In genomic region chr5:74947961-74948613, GRCh38 we compare ENCODE assay signal across 12 cellular contexts.
DNase-seq lines count a peak whose midpoint lies in the region; ATAC-seq and TF ChIP-seq lines count a peak whose summit lies in the region.
"Had no signal": no experiment of that assay in that cellular context is flagged by ENCODE, and none has a peak within 500 bp of the region (broad histone marks: within the 10 kb centered on the region; RNA-seq: fewer than 3 reads in every experiment).

No MANE protein-coding gene starts in this region.

- 60 to 66% methylated on average over 5 to 8 of the region's 8 CpGs for WGBS in thyroid gland, 2 donors

- TF ChIP-seq POLR2A in thyroid gland (IDR thresholded peaks at IDR 0.05): no peak

- H3K36me3 Mint-ChIP-seq in mesothelial cell of epicardium: no peaks in the 10 kb centered on the region
- no peaks in the 10 kb centered on the region for H3K36me3 Mint-ChIP-seq in activated T-cell treated with anti-CD3 and anti-CD28 coated beads, Interleukin-2, amount 50 U/mL, for 72 hours (ENCODE audit: insufficient read depth in 2 of 2)
- H3K36me3 Mint-ChIP-seq: activated naive CD4-positive, alpha-beta T cell treated with anti-CD3 and anti-CD28 coated beads, Interleukin-2, amount 50 U/mL, for 24 hours had no signal

- H3K4me3 ChIP-seq in AG04450 (ENCODE audit: low read depth, low read length) (no peak overlapping the region), NT2/D1 (ENCODE audit: insufficient read length, low read depth) (no peak overlapping the region), fibroblast of mammary gland (ENCODE audit: control insufficient read depth, low read depth, low read length) (no peak overlapping the region), thyroid gland (replicated peaks in 1 of 3) (no peak overlapping the region)
- H3K4me3 ChIP-seq: heart left ventricle had no signal

- H3K9me3 ChIP-seq in AG04450 (ENCODE audit: control insufficient read depth, insufficient read depth, low read length): no peaks in the 10 kb centered on the region
- no peaks in the 10 kb centered on the region for H3K9me3 ChIP-seq in NT2/D1 (ENCODE audit: insufficient read depth, low read length)
- no peaks in the 10 kb centered on the region for H3K9me3 ChIP-seq in thyroid gland
- H3K9me3 ChIP-seq: heart left ventricle had no signal

- no peaks in the 10 kb centered on the region for H3K27me3 Mint-ChIP-seq in mesothelial cell of epicardium (ENCODE audit: low read depth)
- H3K27me3 Mint-ChIP-seq in activated T-cell treated with anti-CD3 and anti-CD28 coated beads, Interleukin-2, amount 50 U/mL, for 72 hours (ENCODE audit: low read depth): peaks cover 54% of the 10 kb centered on the region
- H3K27me3 Mint-ChIP-seq: activated naive CD4-positive, alpha-beta T cell treated with anti-CD3 and anti-CD28 coated beads, Interleukin-2, amount 50 U/mL, for 24 hours; central memory CD8-positive, alpha-beta T cell had no signal

- H3K27ac Mint-ChIP-seq in mesothelial cell of epicardium: peak overlapping the region; percentile 78
- H3K27ac Mint-ChIP-seq in activated T-cell treated with anti-CD3 and anti-CD28 coated beads, Interleukin-2, amount 50 U/mL, for 72 hours: no peak overlapping the region
- H3K27ac Mint-ChIP-seq: activated naive CD4-positive, alpha-beta T cell treated with anti-CD3 and anti-CD28 coated beads, Interleukin-2, amount 50 U/mL, for 24 hours had no signal

- peaks cover 35% of the 10 kb centered on the region for H3K4me1 Mint-ChIP-seq in mesothelial cell of epicardium
- peaks cover 12% of the 10 kb centered on the region for H3K4me1 Mint-ChIP-seq in activated T-cell treated with anti-CD3 and anti-CD28 coated beads, Interleukin-2, amount 50 U/mL, for 72 hours (ENCODE audit: low read depth)

- peak overlapping the region; percentile 42 for H3K27ac ChIP-seq in AG04450 (ENCODE audit: low read depth, low read length)
- no peak overlapping the region for H3K27ac ChIP-seq in thyroid gland
- H3K27ac ChIP-seq: heart left ventricle had no signal

- H3K36me3 ChIP-seq in NT2/D1 (ENCODE audit: insufficient read depth, insufficient read length, low read length): no peaks in the 10 kb centered on the region
- no peaks in the 10 kb centered on the region for H3K36me3 ChIP-seq in thyroid gland
- H3K36me3 ChIP-seq: heart left ventricle had no signal

- TF ChIP-seq CTCF in AG04450 (IDR thresholded peaks at IDR 0.05; ENCODE audit: low read depth, low read length): no peak
- no peak for TF ChIP-seq CTCF in fibroblast of mammary gland (conservative IDR thresholded peaks at IDR 0.05; ENCODE audit: control insufficient read depth, insufficient read depth, low read depth, low read length)
- no peak for TF ChIP-seq CTCF in mesothelial cell of epicardium (IDR thresholded peaks at IDR 0.05; ENCODE audit: unreplicated experiment)
- no peak for TF ChIP-seq CTCF in thyroid gland (IDR thresholded peaks at IDR 0.05)

- no peak overlapping the region for H3K9ac ChIP-seq in NT2/D1 (ENCODE audit: insufficient read length, low read depth)

- no peak overlapping the region for H3K4me3 Mint-ChIP-seq in mesothelial cell of epicardium
- no peak overlapping the region for H3K4me3 Mint-ChIP-seq in activated T-cell treated with anti-CD3 and anti-CD28 coated beads, Interleukin-2, amount 50 U/mL, for 72 hours
- H3K4me3 Mint-ChIP-seq: activated naive CD4-positive, alpha-beta T cell treated with anti-CD3 and anti-CD28 coated beads, Interleukin-2, amount 50 U/mL, for 24 hours; central memory CD8-positive, alpha-beta T cell had no signal

- no peaks in the 10 kb centered on the region for H3K9me3 Mint-ChIP-seq in mesothelial cell of epicardium
- H3K9me3 Mint-ChIP-seq in activated T-cell treated with anti-CD3 and anti-CD28 coated beads, Interleukin-2, amount 50 U/mL, for 72 hours: peaks cover 0 to 4% of the 10 kb centered on the region in 2 donors
- H3K9me3 Mint-ChIP-seq: activated naive CD4-positive, alpha-beta T cell treated with anti-CD3 and anti-CD28 coated beads, Interleukin-2, amount 50 U/mL, for 24 hours; central memory CD8-positive, alpha-beta T cell had no signal

- DNase-seq in AG04450 (ENCODE audit: low read depth, low spot score) (no peak), NT2/D1 (ENCODE audit: low read depth, low spot score) (peak; percentile 6), fibroblast of mammary gland (ENCODE audit: low read depth) (peak; percentile 12), mesothelial cell of epicardium (ENCODE audit: low spot score in 2 of 2, unreplicated experiment in 2 of 2) (no peak), thyroid gland (no peak), SHP77 (lab: John Stamatoyannopoulos, UW) (no peak), NCI-H2029 treated with DMSO at 0.1 percent for 48 hours (lab: John Stamatoyannopoulos, UW) (no peak)
- no peak for DNase-seq in activated T-cell treated with anti-CD3 and anti-CD28 coated beads, Interleukin-2, amount 50 U/mL, for 72 hours
- DNase-seq: heart left ventricle, NCI-H1092 had no signal

- H3K4me1 ChIP-seq in NT2/D1 (ENCODE audit: insufficient read depth, insufficient read length) (no peaks in the 10 kb centered on the region), thyroid gland (no peaks in the 10 kb centered on the region)
- H3K4me1 ChIP-seq: heart left ventricle had no signal

- no peak for ATAC-seq in activated T-cell treated with anti-CD3 and anti-CD28 coated beads, Interleukin-2, amount 50 U/mL, for 72 hours (replicated peaks in 1 of 2)

- H3K27me3 ChIP-seq in AG04450 (ENCODE audit: control insufficient read depth, insufficient read depth, low read length): no peaks in the 10 kb centered on the region
- no peaks in the 10 kb centered on the region for H3K27me3 ChIP-seq in NT2/D1 (ENCODE audit: insufficient read depth, insufficient read length)
- H3K27me3 ChIP-seq in thyroid gland: no peaks in the 10 kb centered on the region

- POLR2A ChIA-PET in AG04450 (lab: Yijun Ruan, JAX): no interaction called here

- CTCF ChIA-PET in AG04450 (lab: Charles Lee): interaction anchor here (0.6 to 1.7 kb wide), 4 partner anchors 13 to 288 kb away, joined by 3 to 7 read pairs (median 4); no protein-coding TSS in a partner anchor

- intact Hi-C loops in thyroid gland (cut with DNase I): no loop called here

Comparison
In these comparisons a context has a peak if more than half of its experiments do, and no peak if none do; other contexts are left out.
1. DNase-seq: peak in NT2/D1 (single experiment) and fibroblast of mammary gland (single experiment); none in AG04450 (single experiment), mesothelial cell of epicardium (0 of 2), activated T-cell treated with anti-CD3 and anti-CD28 coated beads, Interleukin-2, amount 50 U/mL, for 72 hours (0 of 2), thyroid gland (0 of 2), SHP77 (0 of 2) and NCI-H2029 treated with DMSO at 0.1 percent for 48 hours (single experiment).